Comparison of ENCODE assay signal across 1 cellular context in the genomic region with DNA sequence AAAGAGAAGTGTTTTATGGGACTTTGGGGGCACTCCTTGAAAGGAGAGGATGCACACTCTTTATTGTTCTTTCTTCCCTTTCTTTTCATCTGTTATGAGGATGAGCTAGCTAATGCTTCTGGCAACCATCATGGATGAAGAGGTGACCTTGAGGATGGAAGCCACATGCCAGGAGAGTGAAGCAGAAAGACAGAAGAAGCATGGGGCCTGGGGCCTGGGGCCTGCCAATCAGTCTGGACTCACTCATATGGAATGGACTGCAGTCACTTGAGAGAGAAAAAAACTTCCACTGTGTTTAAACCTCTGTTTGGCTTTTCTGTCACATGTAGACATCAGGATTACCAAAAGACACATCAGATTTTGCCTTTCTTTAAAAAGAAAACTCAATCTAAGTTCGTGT.
TF ChIP-seq lines count a peak whose summit lies in the region.

No MANE protein-coding gene starts in this region.

TF ChIP-seq in IMR-90, 13 proteins besides CTCF, POLR2A, EP300 and RAD21:
- TF ChIP-seq MAZ (IDR thresholded peaks at IDR 0.05; ENCODE audit: borderline replicate concordance, low read depth, low read length) (no peak), SMC3 (IDR thresholded peaks at IDR 0.05; ENCODE audit: low read depth, low read length) (no peak), MAFK (IDR thresholded peaks at IDR 0.05; ENCODE audit: low read depth, low read length) (no peak), RFX5 (IDR thresholded peaks at IDR 0.05; ENCODE audit: low read depth, low read length) (no peak), CEBPB (IDR thresholded peaks at IDR 0.05; ENCODE audit: low read depth, low read length) (no peak), RCOR1 (IDR thresholded peaks at IDR 0.05; ENCODE audit: insufficient replicate concordance, low read length) (no peak), NFE2L2 (IDR thresholded peaks at IDR 0.05; ENCODE audit: low read depth, low read length) (no peak), BHLHE40 (IDR thresholded peaks at IDR 0.05; ENCODE audit: low read depth, low read length) (no peak), CHD1 (IDR thresholded peaks at IDR 0.05; ENCODE audit: low read depth, low read length) (no peak), FOS (IDR thresholded peaks at IDR 0.05; ENCODE audit: low read depth, low read length) (no peak), MXI1 (IDR thresholded peaks at IDR 0.05; ENCODE audit: borderline replicate concordance, low read depth, low read length) (no peak)
- TF ChIP-seq, protein P1, sequence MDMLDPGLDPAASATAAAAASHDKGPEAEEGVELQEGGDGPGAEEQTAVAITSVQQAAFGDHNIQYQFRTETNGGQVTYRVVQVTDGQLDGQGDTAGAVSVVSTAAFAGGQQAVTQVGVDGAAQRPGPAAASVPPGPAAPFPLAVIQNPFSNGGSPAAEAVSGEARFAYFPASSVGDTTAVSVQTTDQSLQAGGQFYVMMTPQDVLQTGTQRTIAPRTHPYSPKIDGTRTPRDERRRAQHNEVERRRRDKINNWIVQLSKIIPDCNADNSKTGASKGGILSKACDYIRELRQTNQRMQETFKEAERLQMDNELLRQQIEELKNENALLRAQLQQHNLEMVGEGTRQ (IDR thresholded peaks at IDR 0.05; ENCODE audit: low read depth, low read length): no peak
- TF ChIP-seq, protein P2, sequence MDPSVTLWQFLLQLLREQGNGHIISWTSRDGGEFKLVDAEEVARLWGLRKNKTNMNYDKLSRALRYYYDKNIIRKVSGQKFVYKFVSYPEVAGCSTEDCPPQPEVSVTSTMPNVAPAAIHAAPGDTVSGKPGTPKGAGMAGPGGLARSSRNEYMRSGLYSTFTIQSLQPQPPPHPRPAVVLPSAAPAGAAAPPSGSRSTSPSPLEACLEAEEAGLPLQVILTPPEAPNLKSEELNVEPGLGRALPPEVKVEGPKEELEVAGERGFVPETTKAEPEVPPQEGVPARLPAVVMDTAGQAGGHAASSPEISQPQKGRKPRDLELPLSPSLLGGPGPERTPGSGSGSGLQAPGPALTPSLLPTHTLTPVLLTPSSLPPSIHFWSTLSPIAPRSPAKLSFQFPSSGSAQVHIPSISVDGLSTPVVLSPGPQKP (IDR thresholded peaks at IDR 0.05; ENCODE audit: borderline replicate concordance, low read depth, low read length): no peak
